In genomic region chr11:73271936-73272679, GRCh38 we compare ENCODE assay signal across 9 cellular contexts. TPM values are rescaled to one million over a fixed set of nuclear protein-coding genes. Genes with fewer than 3 reads are reported as not detected.
DNase-seq lines count a peak whose midpoint lies in the region; ATAC-seq and TF ChIP-seq lines count a peak whose summit lies in the region.
"Had no signal": no experiment of that assay in that cellular context is flagged by ENCODE, and none has a peak within 500 bp of the region (broad histone marks: within the 10 kb centered on the region; RNA-seq: fewer than 3 reads in every experiment).

Gene P2RY6 (plus strand): TSS chr11:73272338. CDS start chr11:73296519, 24,181 bp downstream.

- H3K4me3 ChIP-seq in breast epithelium = peak within 1 kb of the TSS in 1 of 3 donors; percentile 4
- H3K4me3 ChIP-seq in skeletal muscle tissue (ENCODE audit: low read length in 3 of 3) = peak within 1 kb of the TSS in 1 of 3 donors; percentile 38

- H3K9me3 ChIP-seq in breast epithelium (no peaks in the 10 kb centered on the region), skeletal muscle tissue (ENCODE audit: control insufficient read depth in 3 of 3, low read length in 3 of 3) (no peaks in the 10 kb centered on the region)
- H3K9me3 ChIP-seq: tibial nerve had no signal

- no peaks in the 10 kb centered on the region for H3K27me3 Mint-ChIP-seq in MCF 10A (ENCODE audit: insufficient read depth, unreplicated experiment)

- DNase-seq in MCF 10A (ENCODE audit: unreplicated experiment) = peak; percentile 80
- DNase-seq in breast epithelium (ENCODE audit: low spot score in 2 of 2) = no peak
- DNase-seq in RWPE1 (ENCODE audit: low spot score) = peak; percentile 64
- peak; percentile 41 for DNase-seq in globus pallidus (ENCODE audit: low spot score)
- no peak for DNase-seq in activated naive CD4-positive, alpha-beta T cell treated with anti-CD3 and anti-CD28 coated beads, Interleukin-2, amount 50 U/mL, for 16 hours
- no peak for DNase-seq in central memory CD4-positive, alpha-beta T cell

- CTCF ChIA-PET in MCF 10A (lab: Yijun Ruan, JAX) (interaction anchor here (0.6 to 1.8 kb wide), 4 partner anchors 10 to 1882 kb away, joined by 3 to 8 read pairs (median 3); no protein-coding TSS in a partner anchor), RWPE1 (lab: Yijun Ruan, JAX) (interaction anchor here (0.7 to 1.2 kb wide), 2 partner anchors 23 to 961 kb away, joined by 3 to 5 read pairs; no protein-coding TSS in a partner anchor)

- H3K4me1 Mint-ChIP-seq in MCF 10A (ENCODE audit: insufficient read depth, unreplicated experiment) = no peaks in the 10 kb centered on the region

- no peak for TF ChIP-seq CTCF in MCF 10A (IDR thresholded peaks at IDR 0.05; ENCODE audit: unreplicated experiment)
- no peak for TF ChIP-seq CTCF in breast epithelium (IDR thresholded peaks at IDR 0.05)
- no peak for TF ChIP-seq CTCF in RWPE1 (conservative IDR thresholded peaks at IDR 0.05; ENCODE audit: low read depth)

- no peaks in the 10 kb centered on the region for H3K4me1 ChIP-seq in breast epithelium
- peaks cover 3 to 33% (median 15%) of the 10 kb centered on the region in 3 donors for H3K4me1 ChIP-seq in skeletal muscle tissue (ENCODE audit: control insufficient read depth in 3 of 3, insufficient read depth in 3 of 3, low read length in 3 of 3)

- no peak within 1 kb of the TSS for H3K27ac Mint-ChIP-seq in MCF 10A (ENCODE audit: low read depth, unreplicated experiment)

- no peaks in the 10 kb centered on the region for H3K9me3 Mint-ChIP-seq in MCF 10A (ENCODE audit: unreplicated experiment)

- H3K36me3 Mint-ChIP-seq in MCF 10A (ENCODE audit: insufficient read depth, unreplicated experiment) = no peaks in the 10 kb centered on the region

- H3K4me3 Mint-ChIP-seq in MCF 10A (ENCODE audit: unreplicated experiment) = no peak within 1 kb of the TSS

- H3K27ac ChIP-seq in breast epithelium (no peak within 1 kb of the TSS), RWPE1 (no peak within 1 kb of the TSS; the same call in 1 of the 2 replicates), skeletal muscle tissue (ENCODE audit: low read depth, low read length) (peak within 1 kb of the TSS; percentile 7)

- TF ChIP-seq POLR2A in breast epithelium (IDR thresholded peaks at IDR 0.05) = no peak

- ATAC-seq in GM21619 (IDR thresholded peaks at IDR 0.05; ENCODE audit: unreplicated experiment) = no peak

- no peak within 1 kb of the TSS for H3K9ac ChIP-seq in skeletal muscle tissue (ENCODE audit: low read depth in 1 of 3, low read length in 3 of 3)

- intact Hi-C loops in MCF 10A (cut with micrococcal nuclease) = no loop called here
- intact Hi-C loops in breast epithelium (cut with DNase I; ENCODE audit: low total_unique reads) = no loop called here

- no peaks in the 10 kb centered on the region for H3K36me3 ChIP-seq in breast epithelium
- H3K36me3 ChIP-seq in skeletal muscle tissue (ENCODE audit: control insufficient read depth in 3 of 3, insufficient read depth in 3 of 3, low read length in 3 of 3) = no peaks in the 10 kb centered on the region
- H3K36me3 ChIP-seq: tibial nerve had no signal

- POLR2A ChIA-PET in MCF 10A (lab: Yijun Ruan, JAX) (interaction anchor here (0.5 kb wide), 1 partner anchor 506 kb away, joined by 3 read pairs; no protein-coding TSS in a partner anchor), RWPE1 (lab: Yijun Ruan, JAX; ENCODE audit: low non-redundant PET) (no interaction called here)

- H3K27me3 ChIP-seq in breast epithelium (no peaks in the 10 kb centered on the region), skeletal muscle tissue (ENCODE audit: control insufficient read depth in 3 of 3, insufficient read depth in 3 of 3, low read length in 3 of 3) (no peaks in the 10 kb centered on the region)
- H3K27me3 ChIP-seq: tibial nerve had no signal

- no TSS peak for BruUV-seq in MCF 10A (replicated peaks; lab: Mats Ljungman, UMichigan)

RNA-seq across cellular contexts. Expression of gene P2RY6, which starts in this region (rescaled TPM):
- total RNA-seq in MCF 10A (2022) = not detected in 2 replicates
- total RNA-seq in breast epithelium = 1 to 10 TPM; 1.6 to 3.4 (median 1.9) TPM
- total RNA-seq in skeletal muscle tissue = 2.1 TPM

Comparison
In these comparisons a context has a peak if more than half of its experiments do, and no peak if none do; other contexts are left out.
1. Peak in DNase-seq in MCF 10A; RNA of the gene not detected or under 1 TPM.
2. DNase-seq: peak in RWPE1 (single experiment) and globus pallidus (single experiment); none in breast epithelium (0 of 2), activated naive CD4-positive, alpha-beta T cell treated with anti-CD3 and anti-CD28 coated beads, Interleukin-2, amount 50 U/mL, for 16 hours (single experiment) and central memory CD4-positive, alpha-beta T cell (single experiment).